8 cellular contexts compared by ENCODE assay signal in the genomic region with DNA sequence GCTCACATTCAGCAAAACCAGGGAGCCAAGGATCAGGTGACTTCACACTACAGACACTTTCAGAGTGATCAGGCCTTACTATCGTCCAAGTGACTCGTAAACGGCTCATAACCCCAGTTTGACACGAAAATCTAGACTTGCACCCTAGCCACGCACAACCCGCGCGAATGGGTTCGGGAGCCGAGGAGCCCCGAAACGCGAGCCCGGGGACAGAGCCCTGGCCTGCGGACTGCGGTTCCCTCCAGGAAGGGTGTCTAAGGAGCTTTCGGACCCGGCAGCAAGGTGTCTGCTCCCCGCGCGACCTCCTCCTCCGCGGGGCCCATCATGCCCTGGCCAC. TPM values are rescaled to one million over a fixed set of nuclear protein-coding genes. Genes with fewer than 3 reads are reported as not detected.
DNase-seq lines count a peak whose midpoint lies in the region; ATAC-seq and TF ChIP-seq lines count a peak whose summit lies in the region.

No MANE protein-coding gene starts in this region.

- no peaks in the 10 kb centered on the region for H3K27me3 ChIP-seq in left lung

- peak; percentile 29 for DNase-seq in activated effector memory CD4-positive, alpha-beta T cell treated with Interleukin-2 at 50 U/mL for 16 hours
- DNase-seq in activated effector memory CD4-positive, alpha-beta T cell treated with anti-CD3 and anti-CD28 coated beads, Interleukin-2, amount 50 U/mL, for 16 hours = no peak
- DNase-seq in NCI-H1048 (lab: John Stamatoyannopoulos, UW) (peak; percentile 23), UCSD-AML1 (lab: John Stamatoyannopoulos, UW; ENCODE audit: unreplicated experiment) (peak; percentile 84), left lung (no peak)
- DNase-seq in stimulated activated CD4-positive, alpha-beta T cell treated with anti-CD3 and anti-CD28 coated beads, TNF-alpha, amount 100 ng/mL, for 4 hours (ENCODE audit: low read depth in 3 of 3) = peak in 2 of 3 experiments; percentile 31 to 35

- no peaks in the 10 kb centered on the region for H3K9me3 ChIP-seq in left lung

- H3K27ac ChIP-seq in cingulate gyrus (ENCODE audit: low read depth, low read length) (peak overlapping the region; percentile 83), left lung (peak overlapping the region; percentile 97 to 98)

- intact Hi-C loops in left lung (cut with DNase I) = no loop called here

- TF ChIP-seq CTCF in left lung (IDR thresholded peaks at IDR 0.05) = no peak

- peaks cover 6 to 59% of the 10 kb centered on the region in 2 donors for H3K4me1 ChIP-seq in left lung

- H3K36me3 ChIP-seq in left lung = no peaks in the 10 kb centered on the region

- peak; percentile 26 for ATAC-seq in HG02678 (IDR thresholded peaks at IDR 0.05; ENCODE audit: unreplicated experiment)
- peak; percentile 31 for ATAC-seq in left lung

- peak overlapping the region; percentile 77 to 79 for H3K4me3 ChIP-seq in left lung

RNA-seq across cellular contexts. Expression of a gene that starts 0.8 kb away (rescaled TPM):
- 10 to 100 TPM; 42.2 to 51.9 TPM for total RNA-seq in left lung

Comparison
In these comparisons a context has a peak if more than half of its experiments do, and no peak if none do; other contexts are left out.
1. DNase-seq: peak in activated effector memory CD4-positive, alpha-beta T cell treated with Interleukin-2 at 50 U/mL for 16 hours (single experiment), NCI-H1048 (single experiment), UCSD-AML1 (single experiment) and stimulated activated CD4-positive, alpha-beta T cell treated with anti-CD3 and anti-CD28 coated beads, TNF-alpha, amount 100 ng/mL, for 4 hours (2 of 3); none in activated effector memory CD4-positive, alpha-beta T cell treated with anti-CD3 and anti-CD28 coated beads, Interleukin-2, amount 50 U/mL, for 16 hours (single experiment) and left lung (0 of 2).